In genomic region chr16:15641753-15642556, GRCh38 we compare ENCODE assay signal across 7 cellular contexts. TPM values are rescaled to one million over a fixed set of nuclear protein-coding genes. Genes with fewer than 3 reads are reported as not detected.
DNase-seq lines count a peak whose midpoint lies in the region; ATAC-seq and TF ChIP-seq lines count a peak whose summit lies in the region.

No MANE protein-coding gene starts in this region.

- no peak for TF ChIP-seq EP300 in stomach (IDR thresholded peaks at IDR 0.05)

- peaks cover 21 to 50% (median 33%) of the 10 kb centered on the region in 4 donors for H3K4me1 ChIP-seq in stomach

- intact Hi-C loops in activated CD8-positive, alpha-beta T cell treated with anti-CD3 and anti-CD28 coated beads for 36 hours (cut with micrococcal nuclease) = loop anchor here (5.0 kb wide), 1 partner anchor 50 kb away; no protein-coding TSS in a partner anchor
- intact Hi-C loops in stomach (cut with DNase I; ENCODE audit: low total_unique reads) = no loop called here

- H3K4me1 Mint-ChIP-seq in HFFc6 (ENCODE audit: low read depth) = peaks cover 34% of the 10 kb centered on the region
- peaks cover 55% of the 10 kb centered on the region for H3K4me1 Mint-ChIP-seq in activated CD8-positive, alpha-beta T cell treated with anti-CD3 and anti-CD28 coated beads for 36 hours (ENCODE audit: low read depth)

- CTCF ChIA-PET in activated CD8-positive, alpha-beta T cell treated with anti-CD3 and anti-CD28 coated beads for 36 hours (lab: Charles Lee) = interaction anchor here (0.6 to 3.1 kb wide), 6 partner anchors 23 to 362 kb away, joined by 3 to 11 read pairs (median 4); no protein-coding TSS in a partner anchor

- H3K9me3 ChIP-seq in iPS-18c (ENCODE audit: control insufficient read depth, insufficient read depth, low read length) (no peaks in the 10 kb centered on the region), stomach (no peaks in the 10 kb centered on the region)

- peaks cover 2% of the 10 kb centered on the region; the same call in 1 of the 2 replicates for H3K27me3 Mint-ChIP-seq in HFFc6 (ENCODE audit: insufficient read depth)
- no peaks in the 10 kb centered on the region for H3K27me3 Mint-ChIP-seq in activated CD8-positive, alpha-beta T cell treated with anti-CD3 and anti-CD28 coated beads for 36 hours

- ATAC-seq in activated CD8-positive, alpha-beta T cell treated with anti-CD3 and anti-CD28 coated beads for 36 hours = no peak
- no peak for ATAC-seq in HG02798 (IDR thresholded peaks at IDR 0.05; ENCODE audit: poor library complexity, unreplicated experiment)
- ATAC-seq in GM21723 (IDR thresholded peaks at IDR 0.05; ENCODE audit: unreplicated experiment) = no peak

- no peak for TF ChIP-seq CTCF in HFFc6 (IDR thresholded peaks at IDR 0.05)
- no peak for TF ChIP-seq CTCF in activated CD8-positive, alpha-beta T cell treated with anti-CD3 and anti-CD28 coated beads for 36 hours (IDR thresholded peaks at IDR 0.05)
- TF ChIP-seq CTCF in stomach (IDR thresholded peaks at IDR 0.05) = no peak

- 10 to 18% (median 11%) methylated on average over 15 of the region's 15 CpGs for WGBS in stomach, 5 donors

- H3K36me3 ChIP-seq in stomach = peaks cover 22 to 25% (median 25%) of the 10 kb centered on the region in 4 donors

- H3K27ac Mint-ChIP-seq in HFFc6 = peak overlapping the region; percentile 98
- peak overlapping the region; percentile 98 for H3K27ac Mint-ChIP-seq in activated CD8-positive, alpha-beta T cell treated with anti-CD3 and anti-CD28 coated beads for 36 hours

- H3K27ac ChIP-seq in stomach = peak overlapping the region; percentile 98 to 99 (median 99)

- no peaks in the 10 kb centered on the region for H3K27me3 ChIP-seq in stomach

- no peak for DNase-seq in HFFc6
- DNase-seq in activated CD8-positive, alpha-beta T cell treated with anti-CD3 and anti-CD28 coated beads for 36 hours = no peak
- DNase-seq in stomach = no peak
- no peak for DNase-seq in NCI-H2227 treated with DMSO at 0.1 percent for 48 hours (lab: John Stamatoyannopoulos, UW)

- H3K4me3 ChIP-seq in iPS-18c (ENCODE audit: insufficient read depth, low read depth, low read length) = peak overlapping the region; percentile 87
- H3K4me3 ChIP-seq in stomach = peak overlapping the region; percentile 69 to 94 (median 87)

- H3K4me3 Mint-ChIP-seq in HFFc6 = peak overlapping the region; percentile 92
- H3K4me3 Mint-ChIP-seq in activated CD8-positive, alpha-beta T cell treated with anti-CD3 and anti-CD28 coated beads for 36 hours = peak overlapping the region; percentile 92

- H3K9me3 Mint-ChIP-seq in HFFc6 = no peaks in the 10 kb centered on the region
- H3K9me3 Mint-ChIP-seq in activated CD8-positive, alpha-beta T cell treated with anti-CD3 and anti-CD28 coated beads for 36 hours = no peaks in the 10 kb centered on the region

- POLR2A ChIA-PET in activated CD8-positive, alpha-beta T cell treated with anti-CD3 and anti-CD28 coated beads for 36 hours (lab: Charles Lee) = interaction anchor here (1.2 to 2.5 kb wide), 7 partner anchors 9 to 67 kb away, joined by 3 to 7 read pairs (median 5); partner anchors contain the start of gene NDE1

- H3K36me3 Mint-ChIP-seq in HFFc6 (ENCODE audit: low read depth) = peaks cover 11% of the 10 kb centered on the region; the same call in 1 of the 2 replicates
- peaks cover 29% of the 10 kb centered on the region for H3K36me3 Mint-ChIP-seq in activated CD8-positive, alpha-beta T cell treated with anti-CD3 and anti-CD28 coated beads for 36 hours (ENCODE audit: low read depth)

- TF ChIP-seq POLR2A in stomach (IDR thresholded peaks at IDR 0.05) = no peak

RNA-seq across cellular contexts. Expression of gene MARF1, which starts 1.0 kb away (rescaled TPM):
- total RNA-seq in HFFc6 (2021; fragmentation: NEBNext Ultra II Directional; extraction: Animal tissue kit (Norgen Biotek cat#: 25700)) = 10 to 100 TPM; 34.9 to 39.4 (median 38.5) TPM
- total RNA-seq in activated CD8-positive, alpha-beta T cell treated with anti-CD3 and anti-CD28 coated beads for 36 hours = 10 to 100 TPM; 55.7 to 56.0 TPM
- total RNA-seq in stomach = 10 to 100 TPM; 36.9 to 65.3 (median 57.1) TPM
- polyA plus RNA-seq in stomach = 10 to 100 TPM; 15.5 to 24.6 (median 16.1) TPM

RNA-seq across cellular contexts. Expression of gene NDE1, which starts 8.1 kb away (rescaled TPM):
- total RNA-seq in HFFc6 (2021; fragmentation: NEBNext Ultra II Directional; extraction: Animal tissue kit (Norgen Biotek cat#: 25700)) = 10 to 100 TPM; 40.6 to 61.0 (median 58.2) TPM
- total RNA-seq in activated CD8-positive, alpha-beta T cell treated with anti-CD3 and anti-CD28 coated beads for 36 hours = 100 to 1,000 TPM in 1 of 2 experiments, 10 to 100 TPM in 1; 97.6 to 103 TPM
- 100 to 1,000 TPM in 1 of 5 donors, 10 to 100 TPM in 4; 26.2 to 286 (median 28.6) TPM for total RNA-seq in stomach
- 10 to 100 TPM in 1 of 3 donors, 1 to 10 TPM in 2; 6.7 to 13.9 (median 8.1) TPM for polyA plus RNA-seq in stomach
